Comparison of ENCODE assay signal across 17 cellular contexts in genomic region chr11:78797559-78797958, GRCh38.
"Had no signal": no experiment of that assay in that cellular context is flagged by ENCODE, and none has a peak within 500 bp of the region (broad histone marks: within the 10 kb centered on the region; RNA-seq: fewer than 3 reads in every experiment).

No MANE protein-coding gene starts in this region.

- H3K9me3 ChIP-seq: ascending aorta, colonic mucosa, gastrocnemius medialis, heart left ventricle, upper lobe of left lung had no signal

- H3K27me3 ChIP-seq: ascending aorta, colonic mucosa, gastrocnemius medialis, heart left ventricle, upper lobe of left lung had no signal

- H3K27ac ChIP-seq: ascending aorta, colonic mucosa, gastrocnemius medialis, heart left ventricle, skin epidermis, upper lobe of left lung, WERI-Rb-1 had no signal

- H3K36me3 ChIP-seq: ascending aorta, colonic mucosa, gastrocnemius medialis, heart left ventricle, upper lobe of left lung, WERI-Rb-1 had no signal

- ATAC-seq: activated CD4-positive, alpha-beta T cell treated with anti-CD3 and anti-CD28 coated beads for 36 hours; gastrocnemius medialis; heart left ventricle; left cardiac atrium had no signal

- H3K4me3 ChIP-seq: ascending aorta, colonic mucosa, gastrocnemius medialis, heart left ventricle, skin epidermis, upper lobe of left lung had no signal

- DNase-seq: activated CD4-positive, alpha-beta memory T cell treated with anti-CD3 and anti-CD28 coated beads, Interleukin-2, amount 10 ng/mL, durations not matched to agents 7 days and 5 days; activated CD4-positive, alpha-beta T cell treated with anti-CD3 and anti-CD28 coated beads for 36 hours; activated naive CD4-positive, alpha-beta T cell treated with anti-CD3 and anti-CD28 coated beads, Interleukin-2, amount 10 ng/mL, durations not matched to agents 7 days and 5 days; activated T-cell treated with anti-CD3 and anti-CD28 coated beads, Interleukin-2, amount 50 U/mL, for 24 hours; caudate nucleus; colonic mucosa; gastrocnemius medialis; heart left ventricle; left cardiac atrium; stimulated activated CD4-positive, alpha-beta T cell treated with anti-CD3 and anti-CD28 coated beads, Interleukin-4, amount 100 ng/mL, for 4 hours; stimulated activated CD8-positive, alpha-beta memory T cell treated with anti-CD3 and anti-CD28 coated beads, Interleukin-4, amount 100 ng/mL, for 48 hours; stimulated activated naive CD4-positive, alpha-beta T cell treated with Interleukin-2 at 50 U/mL for 16 hours; substantia nigra; upper lobe of left lung; WERI-Rb-1 had no signal
